26 cellular contexts compared by ENCODE assay signal in genomic region chr22:46723882-46724281, GRCh38. TPM values are rescaled to one million over a fixed set of nuclear protein-coding genes. Genes with fewer than 3 reads are reported as not detected.
A peak's percentile ranks its signal among the peaks of the same experiment; 100 is the strongest.
DNase-seq lines count a peak whose midpoint lies in the region; ATAC-seq, FAIRE-seq and TF ChIP-seq lines count a peak whose summit lies in the region.
"Had no signal": no experiment of that assay in that cellular context is flagged by ENCODE, and none has a peak within 500 bp of the region (broad histone marks: within the 10 kb centered on the region; RNA-seq: fewer than 3 reads in every experiment).

No MANE protein-coding gene starts in this region.

- TF ChIP-seq CTCF in left ventricle myocardium inferior (IDR thresholded peaks at IDR 0.05; ENCODE audit: borderline replicate concordance) (no peak), heart left ventricle (IDR thresholded peaks at IDR 0.05) (no peak), HEK293 (tag by site-specific recombination; IDR thresholded peaks at IDR 0.05) (no peak), natural killer cell (IDR thresholded peaks at IDR 0.05) (no peak), HepG2 (CRISPR knock-in tag; IDR thresholded peaks at IDR 0.05) (no peak)

- H3K27me3 Mint-ChIP-seq in natural killer cell (ENCODE audit: low read depth in 2 of 2) = no peaks in the 10 kb centered on the region

- no peak overlapping the region for H3K4me2 ChIP-seq in HepG2 (ENCODE audit: low read depth, low read length)
- H3K4me2 ChIP-seq: A549 had no signal

- H3K4me1 ChIP-seq in left ventricle myocardium inferior = peaks cover 69% of the 10 kb centered on the region
- H3K4me1 ChIP-seq in heart left ventricle = peaks cover 15 to 48% (median 37%) of the 10 kb centered on the region in 12 donors
- H3K4me1 ChIP-seq in HEK293 (ENCODE audit: control insufficient read depth, insufficient read depth, low read length) = no peaks in the 10 kb centered on the region
- H3K4me1 ChIP-seq in HepG2 (ENCODE audit: insufficient read depth, low read length) = 0 out of 2 replicates have a peak, but pooled peaks cover 4% of the 10 kb centered on the region
- H3K4me1 ChIP-seq: A549 had no signal

- H3K27ac ChIP-seq in left ventricle myocardium inferior (replicated peaks) (peak overlapping the region; percentile 19), heart left ventricle (no peak overlapping the region), HEK293 (ENCODE audit: extremely low read depth, low read depth, low read length) (no peak overlapping the region), HepG2 (ENCODE audit: extremely low read length, insufficient read depth, low read length) (no peak overlapping the region)
- H3K27ac ChIP-seq: A549; BLaER1 treated with 17β-estradiol and CSF1 and Interleukin-3, amounts not matched to agents 10 nM and 100 nM; SJSA1 had no signal

- no peak for DNase-seq in left ventricle myocardium inferior
- no peak for DNase-seq in heart left ventricle
- no peak for DNase-seq in natural killer cell
- no peak for DNase-seq in HepG2 (ENCODE audit: low spot score)
- no peak for DNase-seq in NCI-H345 treated with DMSO at 0.1 percent for 48 hours (lab: John Stamatoyannopoulos, UW; ENCODE audit: unreplicated experiment)
- DNase-seq: AML-193, Calu3, DND-41, Kasumi-1, NCI-H1092 treated with DMSO at 0.1 percent for 48 hours, NCI-H1436, NCI-H187 treated with DMSO at 0.1 percent for 48 hours, NCI-H2107, NCI-H446, NCI-H524 treated with DMSO at 0.1 percent for 48 hours, NCI-H774 had no signal

- peak overlapping the region; percentile 6 to 14 for H3K27ac Mint-ChIP-seq in natural killer cell

- H3K36me3 Mint-ChIP-seq in natural killer cell = no peaks in the 10 kb centered on the region

- H3K4me1 Mint-ChIP-seq in natural killer cell = peaks cover 17 to 25% of the 10 kb centered on the region in 2 donors

- no peak for FAIRE-seq in HepG2 (lab: Jason Lieb, UNC)
- FAIRE-seq: A549, GM12892, GM19239, K562, RCC 7860 had no signal

- POLR2A ChIA-PET in HEK293 (lab: Yijun Ruan, JAX) = interaction anchor here (0.6 kb wide), 1 partner anchor 31 kb away, joined by 4 read pairs; no protein-coding TSS in a partner anchor
- POLR2A ChIA-PET in HepG2 (lab: Yijun Ruan, JAX) = no interaction called here

- peaks cover 13% of the 10 kb centered on the region for H3K79me2 ChIP-seq in HepG2 (ENCODE audit: insufficient read depth, low read length)

- TF ChIP-seq EP300 in HepG2 (IDR thresholded peaks at IDR 0.05; ENCODE audit: low read depth in 2 of 2, low read length in 2 of 2) (no peak), HepG2 (CRISPR knock-in tag; IDR thresholded peaks at IDR 0.05; ENCODE audit: borderline replicate concordance) (no peak)

- ATAC-seq in heart left ventricle (no peak), natural killer cell (no peak), HG02981 (IDR thresholded peaks at IDR 0.05; ENCODE audit: unreplicated experiment) (no peak), HepG2 (no peak)
- ATAC-seq: A549, HCT116, K562 had no signal

- WGBS in heart left ventricle, 4 donors = 93 to 95% (median 94%) methylated on average over 9 of the region's 9 CpGs
- 97% methylated on average over 9 of the region's 9 CpGs for WGBS in HepG2 (ENCODE audit: low lambda C conversion rate)

- BruUV-seq in HepG2 (replicated peaks; lab: Mats Ljungman, UMichigan) = no TSS peak

- CTCF ChIA-PET in HEK293 (lab: Yijun Ruan, JAX) = interaction anchor here (1.0 kb wide), 1 partner anchor 42 kb away, joined by 3 read pairs; no protein-coding TSS in a partner anchor
- CTCF ChIA-PET in HepG2 (lab: Yijun Ruan, JAX; ENCODE audit: low intra/inter-chr PET ratio, low total read pairs) = no interaction called here

- H3K9ac ChIP-seq in HepG2 (ENCODE audit: insufficient read depth, low read depth, low read length) = no peak overlapping the region

- H3K36me3 ChIP-seq in left ventricle myocardium inferior (peaks cover 34% of the 10 kb centered on the region), heart left ventricle (peaks cover 0 to 64% (median 25%) of the 10 kb centered on the region in 9 donors), HEK293 (ENCODE audit: control insufficient read depth in 2 of 2, insufficient read depth in 1 of 2, low read length in 2 of 2) (peaks cover 9 to 45% of the 10 kb centered on the region in 2 experiments; a peak in 2 of 3 replicates), HepG2 (replicated peaks in 1 of 2; ENCODE audit: control insufficient read depth in 1 of 2, insufficient read depth in 2 of 2, low read length in 2 of 2) (peaks cover 10 to 28% of the 10 kb centered on the region in 2 experiments)

- intact Hi-C loops in left ventricle myocardium inferior (cut with micrococcal nuclease) (no loop called here), heart left ventricle (cut with DNase I) (no loop called here), natural killer cell (cut with micrococcal nuclease) (no loop called here), HepG2 (cut with micrococcal nuclease; ENCODE audit: unreplicated experiment) (no loop called here)

- no peak for TF ChIP-seq RAD21 in HepG2 (CRISPR knock-in tag; IDR thresholded peaks at IDR 0.05)

- H3K9me3 Mint-ChIP-seq in natural killer cell = no peaks in the 10 kb centered on the region

- peaks cover 10% of the 10 kb centered on the region; the same call in 1 of the 2 replicates for H4K20me1 ChIP-seq in HepG2 (ENCODE audit: insufficient read depth, low read length)

- no peak overlapping the region for H3K4me3 Mint-ChIP-seq in natural killer cell

- no peak overlapping the region for H2AFZ ChIP-seq in HepG2 (ENCODE audit: low read length)

- H3K27me3 ChIP-seq in left ventricle myocardium inferior (ENCODE audit: low read depth) = no peaks in the 10 kb centered on the region
- no peaks in the 10 kb centered on the region for H3K27me3 ChIP-seq in heart left ventricle
- no peaks in the 10 kb centered on the region for H3K27me3 ChIP-seq in HepG2 (ENCODE audit: control insufficient read depth in 1 of 2, insufficient read depth in 2 of 2, low read length in 2 of 2)
- H3K27me3 ChIP-seq: BLaER1 treated with 17β-estradiol and CSF1 and Interleukin-3, amounts not matched to agents 10 nM and 100 nM; SJSA1 had no signal

- TF ChIP-seq POLR2A in heart left ventricle (IDR thresholded peaks at IDR 0.05) (no peak), HepG2 (IDR thresholded peaks at IDR 0.05; ENCODE audit: insufficient read depth in 1 of 2, low read depth in 2 of 2, low read length in 2 of 2) (no peak)

- H3K9me3 ChIP-seq in left ventricle myocardium inferior (replicated peaks) (no peaks in the 10 kb centered on the region), heart left ventricle (no peaks in the 10 kb centered on the region), HEK293 (ENCODE audit: control insufficient read depth, insufficient read depth, low read depth, low read length) (no peaks in the 10 kb centered on the region), HepG2 (ENCODE audit: low read length) (no peaks in the 10 kb centered on the region)
- H3K9me3 ChIP-seq: A549; BLaER1 treated with 17β-estradiol and CSF1 and Interleukin-3, amounts not matched to agents 10 nM and 100 nM; SJSA1 had no signal

- no peak overlapping the region for H3K4me3 ChIP-seq in left ventricle myocardium inferior
- no peak overlapping the region for H3K4me3 ChIP-seq in heart left ventricle
- H3K4me3 ChIP-seq in HEK293 (ENCODE audit: low read depth, low read length) = no peak overlapping the region
- no peak overlapping the region for H3K4me3 ChIP-seq in HepG2 (replicated peaks in 1 of 3; ENCODE audit: insufficient read depth in 1 of 3, low read depth in 2 of 3, low read length in 3 of 3)
- H3K4me3 ChIP-seq: A549; BLaER1 treated with 17β-estradiol and CSF1 and Interleukin-3, amounts not matched to agents 10 nM and 100 nM; K562; SJSA1 had no signal

- in situ Hi-C loops in HepG2 (cut with HindIII; ENCODE audit: extremely low pct_ligation_motif_present, low pct_unique_long_range_greater_than_20kb) = no loop called here

RNA-seq across cellular contexts. Expression of gene CERK, which starts 14.2 kb away (rescaled TPM):
- total RNA-seq in left ventricle myocardium inferior = 76.9 TPM
- total RNA-seq in heart left ventricle = 100 to 1,000 TPM in 1 of 9 donors, 10 to 100 TPM in 8; 52.6 to 125 (median 72.3) TPM
- polyA plus RNA-seq in heart left ventricle = 100 to 1,000 TPM in 1 of 2 donors, 10 to 100 TPM in 1; 17.8 to 114 TPM
- 10 to 100 TPM; 50.0 to 71.2 (median 55.6) TPM for total RNA-seq in natural killer cell
- total RNA-seq in HepG2 (2016; rRNA removed; fragmentation: Illumina TruSeq; extraction: Trizol) = 40.3 and 41.8 TPM in 2 replicates
- 33.8 and 34.8 TPM in 2 replicates for total RNA-seq in HepG2 (2016; cell fraction: cytosol; rRNA removed; fragmentation: Illumina TruSeq; extraction: Trizol; ENCODE audit: low read depth)
- 36.2 and 38.6 TPM in 2 replicates for total RNA-seq in HepG2 (2016; cell fraction: insoluble cytoplasmic fraction; rRNA removed; fragmentation: Illumina TruSeq; extraction: Trizol)
- 63.0 and 65.4 TPM in 2 replicates for total RNA-seq in HepG2 (2016; cell fraction: membrane; rRNA removed; fragmentation: Illumina TruSeq; extraction: Trizol)
- total RNA-seq in HepG2 (2016; cell fraction: nucleus; rRNA removed; fragmentation: Illumina TruSeq; extraction: Trizol) = 26.0 and 34.7 TPM in 2 replicates
- 41.9 and 49.5 TPM in 2 replicates for polyA plus RNA-seq in HepG2 (2011; rRNA removed)
- polyA plus RNA-seq in HepG2 (2011; cell fraction: cytosol; rRNA removed) = 38.6 and 42.2 TPM in 2 replicates
- polyA plus RNA-seq in HepG2 (2011; cell fraction: nucleus; rRNA removed) = 42.7 and 45.1 TPM in 2 replicates
- polyA plus RNA-seq in HepG2 (2012) = 38.6 and 44.4 TPM in 2 replicates
- polyA plus RNA-seq in HepG2 (2016; cell fraction: cytosol; fragmentation: Illumina TruSeq; extraction: Trizol; ENCODE audit: low read depth) = 31.4 and 34.6 TPM in 2 replicates
- 32.4 and 37.2 TPM in 2 replicates for polyA plus RNA-seq in HepG2 (2016; cell fraction: insoluble cytoplasmic fraction; fragmentation: Illumina TruSeq; extraction: Trizol; ENCODE audit: low read depth)
- 47.9 and 48.5 TPM in 2 replicates for polyA plus RNA-seq in HepG2 (2016; cell fraction: membrane; fragmentation: Illumina TruSeq; extraction: Trizol; ENCODE audit: low read depth)
- polyA plus RNA-seq in HepG2 (2016; cell fraction: nucleus; fragmentation: Illumina TruSeq; extraction: Trizol; ENCODE audit: insufficient read depth, low read depth) = 42.2 and 46.3 TPM in 2 replicates
- polyA minus RNA-seq in HepG2 (2011; rRNA and poly(A)+ RNA removed; ENCODE audit: low replicate concordance) = 29.1 and 59.9 TPM in 2 replicates
- polyA minus RNA-seq in HepG2 (2011; cell fraction: cytosol; rRNA and poly(A)+ RNA removed) = 26.6 and 33.8 TPM in 2 replicates
- polyA minus RNA-seq in HepG2 (2011; cell fraction: nucleus; rRNA and poly(A)+ RNA removed) = 39.4 and 41.5 TPM in 2 replicates

RNA-seq across cellular contexts. Expression of gene TBC1D22A, which starts 38.6 kb away (rescaled TPM):
- total RNA-seq in left ventricle myocardium inferior = 16.2 TPM
- 10 to 100 TPM; 14.0 to 30.7 (median 18.6) TPM for total RNA-seq in heart left ventricle
- 10 to 100 TPM in 1 of 2 donors, 1 to 10 TPM in 1; 9.4 to 18.9 TPM for polyA plus RNA-seq in heart left ventricle
- total RNA-seq in natural killer cell = 10 to 100 TPM; 47.4 to 53.7 (median 53.2) TPM
- total RNA-seq in HepG2 (2016; rRNA removed; fragmentation: Illumina TruSeq; extraction: Trizol) = 17.3 and 17.6 TPM in 2 replicates
- 13.6 and 13.8 TPM in 2 replicates for total RNA-seq in HepG2 (2016; cell fraction: cytosol; rRNA removed; fragmentation: Illumina TruSeq; extraction: Trizol; ENCODE audit: low read depth)
- total RNA-seq in HepG2 (2016; cell fraction: insoluble cytoplasmic fraction; rRNA removed; fragmentation: Illumina TruSeq; extraction: Trizol) = 14.5 and 18.0 TPM in 2 replicates
- 15.2 and 19.7 TPM in 2 replicates for total RNA-seq in HepG2 (2016; cell fraction: membrane; rRNA removed; fragmentation: Illumina TruSeq; extraction: Trizol)
- 11.0 and 13.2 TPM in 2 replicates for total RNA-seq in HepG2 (2016; cell fraction: nucleus; rRNA removed; fragmentation: Illumina TruSeq; extraction: Trizol)
- 17.5 and 18.0 TPM in 2 replicates for polyA plus RNA-seq in HepG2 (2011; rRNA removed)
- 16.4 and 18.2 TPM in 2 replicates for polyA plus RNA-seq in HepG2 (2011; cell fraction: cytosol; rRNA removed)
- 14.2 and 18.7 TPM in 2 replicates for polyA plus RNA-seq in HepG2 (2011; cell fraction: nucleus; rRNA removed)
- 12.4 and 15.2 TPM in 2 replicates for polyA plus RNA-seq in HepG2 (2012)
- 7.7 and 9.5 TPM in 2 replicates for polyA plus RNA-seq in HepG2 (2016; cell fraction: cytosol; fragmentation: Illumina TruSeq; extraction: Trizol; ENCODE audit: low read depth)
- polyA plus RNA-seq in HepG2 (2016; cell fraction: insoluble cytoplasmic fraction; fragmentation: Illumina TruSeq; extraction: Trizol; ENCODE audit: low read depth) = 17.3 and 21.6 TPM in 2 replicates
- polyA plus RNA-seq in HepG2 (2016; cell fraction: membrane; fragmentation: Illumina TruSeq; extraction: Trizol; ENCODE audit: low read depth) = 14.3 and 16.8 TPM in 2 replicates
- polyA plus RNA-seq in HepG2 (2016; cell fraction: nucleus; fragmentation: Illumina TruSeq; extraction: Trizol; ENCODE audit: insufficient read depth, low read depth) = 13.4 and 13.5 TPM in 2 replicates
- 14.2 and 23.5 TPM in 2 replicates for polyA minus RNA-seq in HepG2 (2011; rRNA and poly(A)+ RNA removed; ENCODE audit: low replicate concordance)
- 11.9 and 12.0 TPM in 2 replicates for polyA minus RNA-seq in HepG2 (2011; cell fraction: cytosol; rRNA and poly(A)+ RNA removed)
- polyA minus RNA-seq in HepG2 (2011; cell fraction: nucleus; rRNA and poly(A)+ RNA removed) = 21.5 and 22.0 TPM in 2 replicates
